8 cellular contexts compared by ENCODE assay signal in genomic region chr3:32816439-32817194, GRCh38. TPM values are rescaled to one million over a fixed set of nuclear protein-coding genes. Genes with fewer than 3 reads are reported as not detected.
DNase-seq lines count a peak whose midpoint lies in the region; ATAC-seq and TF ChIP-seq lines count a peak whose summit lies in the region.

No MANE protein-coding gene starts in this region.

- no peak for ATAC-seq in stimulated activated naive CD8-positive, alpha-beta T cell treated with anti-CD3 and anti-CD28 coated beads, Interleukin-15, Interleukin-2, amounts not matched to agents 100 U/mL and 50 U/mL, for 24 hours
- no peak for ATAC-seq in GM21825 (IDR thresholded peaks at IDR 0.05; ENCODE audit: unreplicated experiment)
- no peak for ATAC-seq in HG02610 (IDR thresholded peaks at IDR 0.05; ENCODE audit: unreplicated experiment)

- TF ChIP-seq RAD21 in Ishikawa (IDR thresholded peaks at IDR 0.05; ENCODE audit: low read depth) = no peak

- no peak for TF ChIP-seq CTCF in astrocyte of the spinal cord (IDR thresholded peaks at IDR 0.05; ENCODE audit: low read depth, low read length)
- no peak for TF ChIP-seq CTCF in kidney epithelial cell (IDR thresholded peaks at IDR 0.05; ENCODE audit: insufficient read depth, low read length, poor library complexity, severe bottlenecking)

- H3K36me3 ChIP-seq in kidney epithelial cell (ENCODE audit: control insufficient read depth, insufficient read depth, low read length) = no peaks in the 10 kb centered on the region

- peaks cover 30% of the 10 kb centered on the region for H3K27me3 ChIP-seq in kidney epithelial cell (ENCODE audit: control insufficient read depth, insufficient read depth, low read length)

- DNase-seq in EH (ENCODE audit: low read depth) (peak; percentile 22), astrocyte of the spinal cord (ENCODE audit: low read depth, low spot score) (peak; percentile 21), kidney epithelial cell (ENCODE audit: low read depth) (no peak), globus pallidus (ENCODE audit: low spot score) (no peak)
- DNase-seq in stimulated activated naive CD8-positive, alpha-beta T cell treated with anti-CD3 and anti-CD28 coated beads, Interleukin-15, Interleukin-2, amounts not matched to agents 100 U/mL and 50 U/mL, for 24 hours = peak; percentile 28

- no peak for TF ChIP-seq EP300 in Ishikawa (IDR thresholded peaks at IDR 0.05; ENCODE audit: borderline replicate concordance)

- in situ Hi-C loops in astrocyte of the spinal cord (cut with HindIII; ENCODE audit: low sequenced_read_pairs) = no loop called here

- H3K4me3 ChIP-seq in astrocyte of the spinal cord (ENCODE audit: low read depth, low read length) (peak overlapping the region; percentile 32), kidney epithelial cell (ENCODE audit: low read depth, low read length) (peak overlapping the region; percentile 58)

TF ChIP-seq in Ishikawa, 13 proteins besides CTCF, POLR2A, EP300 and RAD21:
- TF ChIP-seq TAF1 (IDR thresholded peaks at IDR 0.05; ENCODE audit: low read depth) (no peak), ZBTB7A (IDR thresholded peaks at IDR 0.05; ENCODE audit: low read depth) (no peak), EGR1 (IDR thresholded peaks at IDR 0.05) (no peak), TEAD4 (IDR thresholded peaks at IDR 0.05) (no peak), MAX (IDR thresholded peaks at IDR 0.05) (0 out of 2 replicates have a peak, but pooled peaks have one; percentile 14), FOXM1 (IDR thresholded peaks at IDR 0.05; ENCODE audit: borderline replicate concordance, low read depth) (no peak), YY1 (IDR thresholded peaks at IDR 0.05; ENCODE audit: low read depth) (no peak)
- TF ChIP-seq, protein P1, sequence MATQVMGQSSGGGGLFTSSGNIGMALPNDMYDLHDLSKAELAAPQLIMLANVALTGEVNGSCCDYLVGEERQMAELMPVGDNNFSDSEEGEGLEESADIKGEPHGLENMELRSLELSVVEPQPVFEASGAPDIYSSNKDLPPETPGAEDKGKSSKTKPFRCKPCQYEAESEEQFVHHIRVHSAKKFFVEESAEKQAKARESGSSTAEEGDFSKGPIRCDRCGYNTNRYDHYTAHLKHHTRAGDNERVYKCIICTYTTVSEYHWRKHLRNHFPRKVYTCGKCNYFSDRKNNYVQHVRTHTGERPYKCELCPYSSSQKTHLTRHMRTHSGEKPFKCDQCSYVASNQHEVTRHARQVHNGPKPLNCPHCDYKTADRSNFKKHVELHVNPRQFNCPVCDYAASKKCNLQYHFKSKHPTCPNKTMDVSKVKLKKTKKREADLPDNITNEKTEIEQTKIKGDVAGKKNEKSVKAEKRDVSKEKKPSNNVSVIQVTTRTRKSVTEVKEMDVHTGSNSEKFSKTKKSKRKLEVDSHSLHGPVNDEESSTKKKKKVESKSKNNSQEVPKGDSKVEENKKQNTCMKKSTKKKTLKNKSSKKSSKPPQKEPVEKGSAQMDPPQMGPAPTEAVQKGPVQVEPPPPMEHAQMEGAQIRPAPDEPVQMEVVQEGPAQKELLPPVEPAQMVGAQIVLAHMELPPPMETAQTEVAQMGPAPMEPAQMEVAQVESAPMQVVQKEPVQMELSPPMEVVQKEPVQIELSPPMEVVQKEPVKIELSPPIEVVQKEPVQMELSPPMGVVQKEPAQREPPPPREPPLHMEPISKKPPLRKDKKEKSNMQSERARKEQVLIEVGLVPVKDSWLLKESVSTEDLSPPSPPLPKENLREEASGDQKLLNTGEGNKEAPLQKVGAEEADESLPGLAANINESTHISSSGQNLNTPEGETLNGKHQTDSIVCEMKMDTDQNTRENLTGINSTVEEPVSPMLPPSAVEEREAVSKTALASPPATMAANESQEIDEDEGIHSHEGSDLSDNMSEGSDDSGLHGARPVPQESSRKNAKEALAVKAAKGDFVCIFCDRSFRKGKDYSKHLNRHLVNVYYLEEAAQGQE (IDR thresholded peaks at IDR 0.05; ENCODE audit: low read depth) = no peak

RNA-seq across cellular contexts. Expression of gene TRIM71, which starts 1.2 kb away (rescaled TPM):
- 2.4 and 2.6 TPM in 2 replicates for total RNA-seq in kidney epithelial cell

Comparison
In these comparisons a context has a peak if more than half of its experiments do, and no peak if none do; other contexts are left out.
1. DNase-seq: peak in EH (single experiment), astrocyte of the spinal cord (single experiment) and stimulated activated naive CD8-positive, alpha-beta T cell treated with anti-CD3 and anti-CD28 coated beads, Interleukin-15, Interleukin-2, amounts not matched to agents 100 U/mL and 50 U/mL, for 24 hours (single experiment); none in kidney epithelial cell (single experiment) and globus pallidus (single experiment).